In the genomic region with DNA sequence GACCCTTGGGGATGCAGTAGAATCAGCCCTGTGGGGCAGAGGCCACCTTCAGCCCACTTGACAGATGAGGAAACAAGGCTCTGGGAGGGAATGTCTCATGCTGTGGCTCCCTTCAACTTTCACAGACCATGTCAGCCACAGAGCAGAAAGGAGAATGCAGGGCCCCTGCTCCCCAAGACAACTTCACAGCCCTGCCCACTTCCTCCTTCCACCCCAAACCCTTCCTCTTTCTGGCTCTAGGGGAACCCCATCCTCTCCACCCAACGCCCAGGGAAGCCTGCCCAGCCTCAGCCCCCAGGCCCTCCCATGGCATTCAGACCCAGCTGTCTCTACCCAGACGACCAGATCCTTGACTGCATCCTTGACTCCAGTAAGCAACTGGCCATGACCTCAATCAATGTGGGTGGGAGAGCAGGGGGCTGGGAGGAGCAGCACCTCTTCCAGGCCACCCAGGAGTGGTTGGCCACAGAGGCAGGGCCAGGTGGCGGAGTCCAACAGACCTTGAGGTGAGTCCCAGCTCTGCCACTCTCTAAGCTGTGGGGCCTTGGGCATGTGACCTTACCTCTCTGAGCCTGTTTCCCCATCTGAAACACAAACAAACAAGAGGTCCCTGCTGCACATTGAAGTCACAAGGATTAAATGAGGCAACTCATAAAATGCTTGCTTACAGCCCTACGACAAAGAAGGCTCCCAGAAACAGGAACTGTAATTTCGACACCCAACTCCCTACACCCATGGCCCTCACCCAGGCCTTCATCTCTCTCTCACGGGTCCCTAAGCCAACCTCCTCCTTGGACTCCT, we compare ENCODE assay signal across 1 cellular context.
A peak's percentile ranks its signal among the peaks of the same experiment; 100 is the strongest.
TF ChIP-seq lines count a peak whose summit lies in the region.

No MANE protein-coding gene starts in this region.

TF ChIP-seq in GM12878, 131 proteins besides CTCF, POLR2A, EP300 and RAD21 (continues in another document):
- TF ChIP-seq ZNF217 (IDR thresholded peaks at IDR 0.05) (peak; percentile 79; the same call in 1 of the 2 replicates), POLR2AphosphoS2 (IDR thresholded peaks at IDR 0.05; ENCODE audit: low read depth, low read length) (no peak), JUND (IDR thresholded peaks at IDR 0.05; ENCODE audit: low read depth, low read length) (no peak), SMAD5 (IDR thresholded peaks at IDR 0.05; ENCODE audit: low read depth) (no peak; the same call in 1 of the 2 replicates), TAF1 (IDR thresholded peaks at IDR 0.05; ENCODE audit: borderline replicate concordance, low read depth, low read length) (peak; percentile 40; the same call in 1 of the 2 replicates), SPI1 (IDR thresholded peaks at IDR 0.05; ENCODE audit: borderline replicate concordance, insufficient read depth, low read depth, low read length) (peak; percentile 98), PAX8 (IDR thresholded peaks at IDR 0.05) (no peak), CBFB (IDR thresholded peaks at IDR 0.05; ENCODE audit: low read depth) (no peak), RELA (IDR thresholded peaks at IDR 0.05; ENCODE audit: borderline replicate concordance, partially characterized antibody) (peak; percentile 40), SREBF1 (IDR thresholded peaks at IDR 0.05; ENCODE audit: low read length) (no peak), CREM (IDR thresholded peaks at IDR 0.05; ENCODE audit: low read depth) (0 out of 2 replicates have a peak, but pooled peaks have one; percentile 50), ZZZ3 (IDR thresholded peaks at IDR 0.05; ENCODE audit: control insufficient read depth, insufficient read length, low read depth) (no peak), SMAD1 (IDR thresholded peaks at IDR 0.05; ENCODE audit: low read depth, partially characterized antibody) (no peak), SUPT20H (IDR thresholded peaks at IDR 0.05; ENCODE audit: borderline replicate concordance, control insufficient read depth, low read depth, low read length) (no peak), LARP7 (IDR thresholded peaks at IDR 0.05) (no peak), FOS (IDR thresholded peaks at IDR 0.05; ENCODE audit: borderline replicate concordance, extremely low read depth, insufficient read length) (no peak), POLR2AphosphoS5 (IDR thresholded peaks at IDR 0.05; ENCODE audit: low read length) (peak; percentile 77), KAT2A (conservative IDR thresholded peaks at IDR 0.05; ENCODE audit: control insufficient read depth, low read depth, low read length) (no peak), NR2C1 (IDR thresholded peaks at IDR 0.05) (no peak), POU2F2 (IDR thresholded peaks at IDR 0.05; ENCODE audit: borderline replicate concordance, low read depth, low read length) (peak; percentile 14; the same call in 1 of the 3 replicates), DPF2 (IDR thresholded peaks at IDR 0.05) (peak; percentile 82), RUNX3 (IDR thresholded peaks at IDR 0.05; ENCODE audit: low read length) (peak; percentile 79), STAT1 (conservative IDR thresholded peaks at IDR 0.05) (no peak), FOXM1 (IDR thresholded peaks at IDR 0.05; ENCODE audit: low read depth, low read length) (no peak), YBX1 (IDR thresholded peaks at IDR 0.05) (no peak), IKZF1 (conservative IDR thresholded peaks at IDR 0.05) (peak; percentile 90), YY1 (IDR thresholded peaks at IDR 0.05; ENCODE audit: low read depth, low read length) (no peak), ZSCAN29 (IDR thresholded peaks at IDR 0.05) (no peak), NFIC (IDR thresholded peaks at IDR 0.05; ENCODE audit: low read depth, low read length) (peak; percentile 9; the same call in 1 of the 2 replicates), NFYA (IDR thresholded peaks at IDR 0.05; ENCODE audit: borderline replicate concordance, low read depth, low read length) (no peak), SIN3A (IDR thresholded peaks at IDR 0.05; ENCODE audit: low read depth, low read length) (no peak), IKZF2 (IDR thresholded peaks at IDR 0.05) (peak; percentile 85 to 87), GATAD2B (conservative IDR thresholded peaks at IDR 0.05; ENCODE audit: low read depth) (peak; percentile 65; the same call in 1 of the 2 replicates), CEBPB (IDR thresholded peaks at IDR 0.05; ENCODE audit: borderline replicate concordance in 1 of 2, low read depth in 2 of 2, low read length in 2 of 2) (no peak), ASH2L (IDR thresholded peaks at IDR 0.05; ENCODE audit: borderline replicate concordance, low read depth) (no peak), EZH2 (IDR thresholded peaks at IDR 0.05; ENCODE audit: borderline replicate concordance, control insufficient read depth, low read depth, low read length) (no peak), ESRRA (IDR thresholded peaks at IDR 0.05; ENCODE audit: low read length) (no peak; the same call in 1 of the 2 replicates), MEF2B (IDR thresholded peaks at IDR 0.05; ENCODE audit: partially characterized antibody, poor library complexity, severe bottlenecking) (no peak), KDM1A (IDR thresholded peaks at IDR 0.05; ENCODE audit: borderline replicate concordance) (no peak), IRF4 (IDR thresholded peaks at IDR 0.05; ENCODE audit: low read depth, low read length) (0 out of 2 replicates have a peak, but pooled peaks have one; percentile 26), HDGF (IDR thresholded peaks at IDR 0.05) (peak; percentile 80; the same call in 1 of the 2 replicates), CHD1 (IDR thresholded peaks at IDR 0.05; ENCODE audit: low read depth, low read length) (no peak)
- TF ChIP-seq, protein P1, sequence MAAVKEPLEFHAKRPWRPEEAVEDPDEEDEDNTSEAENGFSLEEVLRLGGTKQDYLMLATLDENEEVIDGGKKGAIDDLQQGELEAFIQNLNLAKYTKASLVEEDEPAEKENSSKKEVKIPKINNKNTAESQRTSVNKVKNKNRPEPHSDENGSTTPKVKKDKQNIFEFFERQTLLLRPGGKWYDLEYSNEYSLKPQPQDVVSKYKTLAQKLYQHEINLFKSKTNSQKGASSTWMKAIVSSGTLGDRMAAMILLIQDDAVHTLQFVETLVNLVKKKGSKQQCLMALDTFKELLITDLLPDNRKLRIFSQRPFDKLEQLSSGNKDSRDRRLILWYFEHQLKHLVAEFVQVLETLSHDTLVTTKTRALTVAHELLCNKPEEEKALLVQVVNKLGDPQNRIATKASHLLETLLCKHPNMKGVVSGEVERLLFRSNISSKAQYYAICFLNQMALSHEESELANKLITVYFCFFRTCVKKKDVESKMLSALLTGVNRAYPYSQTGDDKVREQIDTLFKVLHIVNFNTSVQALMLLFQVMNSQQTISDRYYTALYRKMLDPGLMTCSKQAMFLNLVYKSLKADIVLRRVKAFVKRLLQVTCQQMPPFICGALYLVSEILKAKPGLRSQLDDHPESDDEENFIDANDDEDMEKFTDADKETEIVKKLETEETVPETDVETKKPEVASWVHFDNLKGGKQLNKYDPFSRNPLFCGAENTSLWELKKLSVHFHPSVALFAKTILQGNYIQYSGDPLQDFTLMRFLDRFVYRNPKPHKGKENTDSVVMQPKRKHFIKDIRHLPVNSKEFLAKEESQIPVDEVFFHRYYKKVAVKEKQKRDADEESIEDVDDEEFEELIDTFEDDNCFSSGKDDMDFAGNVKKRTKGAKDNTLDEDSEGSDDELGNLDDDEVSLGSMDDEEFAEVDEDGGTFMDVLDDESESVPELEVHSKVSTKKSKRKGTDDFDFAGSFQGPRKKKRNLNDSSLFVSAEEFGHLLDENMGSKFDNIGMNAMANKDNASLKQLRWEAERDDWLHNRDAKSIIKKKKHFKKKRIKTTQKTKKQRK (IDR thresholded peaks at IDR 0.05; ENCODE audit: low read depth, low read length): no peak
- TF ChIP-seq, protein P2, sequence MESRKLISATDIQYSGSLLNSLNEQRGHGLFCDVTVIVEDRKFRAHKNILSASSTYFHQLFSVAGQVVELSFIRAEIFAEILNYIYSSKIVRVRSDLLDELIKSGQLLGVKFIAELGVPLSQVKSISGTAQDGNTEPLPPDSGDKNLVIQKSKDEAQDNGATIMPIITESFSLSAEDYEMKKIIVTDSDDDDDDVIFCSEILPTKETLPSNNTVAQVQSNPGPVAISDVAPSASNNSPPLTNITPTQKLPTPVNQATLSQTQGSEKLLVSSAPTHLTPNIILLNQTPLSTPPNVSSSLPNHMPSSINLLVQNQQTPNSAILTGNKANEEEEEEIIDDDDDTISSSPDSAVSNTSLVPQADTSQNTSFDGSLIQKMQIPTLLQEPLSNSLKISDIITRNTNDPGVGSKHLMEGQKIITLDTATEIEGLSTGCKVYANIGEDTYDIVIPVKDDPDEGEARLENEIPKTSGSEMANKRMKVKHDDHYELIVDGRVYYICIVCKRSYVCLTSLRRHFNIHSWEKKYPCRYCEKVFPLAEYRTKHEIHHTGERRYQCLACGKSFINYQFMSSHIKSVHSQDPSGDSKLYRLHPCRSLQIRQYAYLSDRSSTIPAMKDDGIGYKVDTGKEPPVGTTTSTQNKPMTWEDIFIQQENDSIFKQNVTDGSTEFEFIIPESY (IDR thresholded peaks at IDR 0.05): no peak
- TF ChIP-seq, protein P3, sequence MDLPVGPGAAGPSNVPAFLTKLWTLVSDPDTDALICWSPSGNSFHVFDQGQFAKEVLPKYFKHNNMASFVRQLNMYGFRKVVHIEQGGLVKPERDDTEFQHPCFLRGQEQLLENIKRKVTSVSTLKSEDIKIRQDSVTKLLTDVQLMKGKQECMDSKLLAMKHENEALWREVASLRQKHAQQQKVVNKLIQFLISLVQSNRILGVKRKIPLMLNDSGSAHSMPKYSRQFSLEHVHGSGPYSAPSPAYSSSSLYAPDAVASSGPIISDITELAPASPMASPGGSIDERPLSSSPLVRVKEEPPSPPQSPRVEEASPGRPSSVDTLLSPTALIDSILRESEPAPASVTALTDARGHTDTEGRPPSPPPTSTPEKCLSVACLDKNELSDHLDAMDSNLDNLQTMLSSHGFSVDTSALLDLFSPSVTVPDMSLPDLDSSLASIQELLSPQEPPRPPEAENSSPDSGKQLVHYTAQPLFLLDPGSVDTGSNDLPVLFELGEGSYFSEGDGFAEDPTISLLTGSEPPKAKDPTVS (IDR thresholded peaks at IDR 0.05; ENCODE audit: low read depth, low read length): no peak
- TF ChIP-seq, protein P4, sequence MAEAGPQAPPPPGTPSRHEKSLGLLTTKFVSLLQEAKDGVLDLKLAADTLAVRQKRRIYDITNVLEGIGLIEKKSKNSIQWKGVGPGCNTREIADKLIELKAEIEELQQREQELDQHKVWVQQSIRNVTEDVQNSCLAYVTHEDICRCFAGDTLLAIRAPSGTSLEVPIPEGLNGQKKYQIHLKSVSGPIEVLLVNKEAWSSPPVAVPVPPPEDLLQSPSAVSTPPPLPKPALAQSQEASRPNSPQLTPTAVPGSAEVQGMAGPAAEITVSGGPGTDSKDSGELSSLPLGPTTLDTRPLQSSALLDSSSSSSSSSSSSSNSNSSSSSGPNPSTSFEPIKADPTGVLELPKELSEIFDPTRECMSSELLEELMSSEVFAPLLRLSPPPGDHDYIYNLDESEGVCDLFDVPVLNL (IDR thresholded peaks at IDR 0.05; ENCODE audit: low read depth, low read length): no peak
- TF ChIP-seq, protein P5, sequence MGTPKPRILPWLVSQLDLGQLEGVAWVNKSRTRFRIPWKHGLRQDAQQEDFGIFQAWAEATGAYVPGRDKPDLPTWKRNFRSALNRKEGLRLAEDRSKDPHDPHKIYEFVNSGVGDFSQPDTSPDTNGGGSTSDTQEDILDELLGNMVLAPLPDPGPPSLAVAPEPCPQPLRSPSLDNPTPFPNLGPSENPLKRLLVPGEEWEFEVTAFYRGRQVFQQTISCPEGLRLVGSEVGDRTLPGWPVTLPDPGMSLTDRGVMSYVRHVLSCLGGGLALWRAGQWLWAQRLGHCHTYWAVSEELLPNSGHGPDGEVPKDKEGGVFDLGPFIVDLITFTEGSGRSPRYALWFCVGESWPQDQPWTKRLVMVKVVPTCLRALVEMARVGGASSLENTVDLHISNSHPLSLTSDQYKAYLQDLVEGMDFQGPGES (IDR thresholded peaks at IDR 0.05): no peak
- TF ChIP-seq, protein P6, sequence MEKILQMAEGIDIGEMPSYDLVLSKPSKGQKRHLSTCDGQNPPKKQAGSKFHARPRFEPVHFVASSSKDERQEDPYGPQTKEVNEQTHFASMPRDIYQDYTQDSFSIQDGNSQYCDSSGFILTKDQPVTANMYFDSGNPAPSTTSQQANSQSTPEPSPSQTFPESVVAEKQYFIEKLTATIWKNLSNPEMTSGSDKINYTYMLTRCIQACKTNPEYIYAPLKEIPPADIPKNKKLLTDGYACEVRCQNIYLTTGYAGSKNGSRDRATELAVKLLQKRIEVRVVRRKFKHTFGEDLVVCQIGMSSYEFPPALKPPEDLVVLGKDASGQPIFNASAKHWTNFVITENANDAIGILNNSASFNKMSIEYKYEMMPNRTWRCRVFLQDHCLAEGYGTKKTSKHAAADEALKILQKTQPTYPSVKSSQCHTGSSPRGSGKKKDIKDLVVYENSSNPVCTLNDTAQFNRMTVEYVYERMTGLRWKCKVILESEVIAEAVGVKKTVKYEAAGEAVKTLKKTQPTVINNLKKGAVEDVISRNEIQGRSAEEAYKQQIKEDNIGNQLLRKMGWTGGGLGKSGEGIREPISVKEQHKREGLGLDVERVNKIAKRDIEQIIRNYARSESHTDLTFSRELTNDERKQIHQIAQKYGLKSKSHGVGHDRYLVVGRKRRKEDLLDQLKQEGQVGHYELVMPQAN (conservative IDR thresholded peaks at IDR 0.05): no peak
- TF ChIP-seq, protein P7, sequence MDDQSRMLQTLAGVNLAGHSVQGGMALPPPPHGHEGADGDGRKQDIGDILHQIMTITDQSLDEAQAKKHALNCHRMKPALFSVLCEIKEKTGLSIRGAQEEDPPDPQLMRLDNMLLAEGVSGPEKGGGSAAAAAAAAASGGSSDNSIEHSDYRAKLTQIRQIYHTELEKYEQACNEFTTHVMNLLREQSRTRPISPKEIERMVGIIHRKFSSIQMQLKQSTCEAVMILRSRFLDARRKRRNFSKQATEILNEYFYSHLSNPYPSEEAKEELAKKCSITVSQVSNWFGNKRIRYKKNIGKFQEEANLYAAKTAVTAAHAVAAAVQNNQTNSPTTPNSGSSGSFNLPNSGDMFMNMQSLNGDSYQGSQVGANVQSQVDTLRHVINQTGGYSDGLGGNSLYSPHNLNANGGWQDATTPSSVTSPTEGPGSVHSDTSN (IDR thresholded peaks at IDR 0.05; ENCODE audit: insufficient replicate concordance, low read depth, low read length): peak; percentile 7
- TF ChIP-seq, protein P8, sequence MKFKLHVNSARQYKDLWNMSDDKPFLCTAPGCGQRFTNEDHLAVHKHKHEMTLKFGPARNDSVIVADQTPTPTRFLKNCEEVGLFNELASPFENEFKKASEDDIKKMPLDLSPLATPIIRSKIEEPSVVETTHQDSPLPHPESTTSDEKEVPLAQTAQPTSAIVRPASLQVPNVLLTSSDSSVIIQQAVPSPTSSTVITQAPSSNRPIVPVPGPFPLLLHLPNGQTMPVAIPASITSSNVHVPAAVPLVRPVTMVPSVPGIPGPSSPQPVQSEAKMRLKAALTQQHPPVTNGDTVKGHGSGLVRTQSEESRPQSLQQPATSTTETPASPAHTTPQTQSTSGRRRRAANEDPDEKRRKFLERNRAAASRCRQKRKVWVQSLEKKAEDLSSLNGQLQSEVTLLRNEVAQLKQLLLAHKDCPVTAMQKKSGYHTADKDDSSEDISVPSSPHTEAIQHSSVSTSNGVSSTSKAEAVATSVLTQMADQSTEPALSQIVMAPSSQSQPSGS (IDR thresholded peaks at IDR 0.05; ENCODE audit: low read length): no peak
